Comparison of ENCODE assay signal across 24 cellular contexts in the genomic region with DNA sequence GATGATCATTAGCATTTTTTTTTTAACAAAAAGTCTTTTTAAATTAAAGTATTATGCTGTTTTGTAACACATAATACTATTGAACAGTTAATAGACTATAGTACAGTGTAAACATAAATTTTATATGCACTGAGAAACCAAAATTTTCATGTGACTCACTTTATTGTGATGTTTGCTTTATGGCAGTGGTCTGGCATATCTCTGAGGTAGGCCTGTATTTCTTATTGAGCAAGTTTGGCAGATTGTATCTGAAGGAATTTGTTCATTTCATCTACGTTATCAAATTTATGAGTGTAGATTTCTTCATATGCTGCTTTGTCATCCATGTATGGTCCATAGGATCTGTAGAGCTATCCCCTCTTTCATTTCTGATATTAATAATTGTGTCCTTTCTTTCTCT.
"Had no signal": no experiment of that assay in that cellular context is flagged by ENCODE, and none has a peak within 500 bp of the region (broad histone marks: within the 10 kb centered on the region; RNA-seq: fewer than 3 reads in every experiment).

No MANE protein-coding gene starts in this region.

- H3K27ac Mint-ChIP-seq: IgD-negative memory B cell; T-cell; T-helper 1 cell treated with Interleukin-12 subunit alpha and Interleukin-12 subunit beta and Interleukin-4 antibody, amounts not matched to agents 30 μg/mL and 1 μg/mL, for 36 hours had no signal

- H3K4me1 Mint-ChIP-seq: IgD-negative memory B cell, T-cell had no signal

- H3K4me3 ChIP-seq: K562, SJCRH30 had no signal

- H3K36me3 Mint-ChIP-seq: IgD-negative memory B cell, T-cell had no signal

- H3K4me2 ChIP-seq: KMS-11 had no signal

- H3K27ac ChIP-seq: KMS-11, RWPE1, SJCRH30 had no signal

- H3K4me3 Mint-ChIP-seq: T-cell; T-helper 1 cell treated with Interleukin-12 subunit alpha and Interleukin-12 subunit beta and Interleukin-4 antibody, amounts not matched to agents 30 μg/mL and 1 μg/mL, for 36 hours had no signal

- ATAC-seq: K562, Panc1, T-cell had no signal

- H3K36me3 ChIP-seq: SJCRH30 had no signal

- H3K27me3 ChIP-seq: SJCRH30 had no signal

- DNase-seq: Kasumi-1, MM.1S, NCI-H1092 treated with DMSO at 0.1 percent for 48 hours, NCI-H1436, NCI-H187, NCI-H2029, NCI-H2081 treated with DMSO at 0.1 percent for 48 hours, NCI-H2171, NCI-H226, NCI-H446, NCI-H510A, NCI-H524 treated with DMSO at 0.1 percent for 48 hours, NCI-H69, NCI-H774, SHP77 treated with DMSO at 0.1 percent for 48 hours, SJCRH30, SW 1271, T-cell had no signal

- H3K27me3 Mint-ChIP-seq: IgD-negative memory B cell, T-cell had no signal

- H3K9ac ChIP-seq: KMS-11 had no signal
